8 cellular contexts compared by ENCODE assay signal in the genomic region with DNA sequence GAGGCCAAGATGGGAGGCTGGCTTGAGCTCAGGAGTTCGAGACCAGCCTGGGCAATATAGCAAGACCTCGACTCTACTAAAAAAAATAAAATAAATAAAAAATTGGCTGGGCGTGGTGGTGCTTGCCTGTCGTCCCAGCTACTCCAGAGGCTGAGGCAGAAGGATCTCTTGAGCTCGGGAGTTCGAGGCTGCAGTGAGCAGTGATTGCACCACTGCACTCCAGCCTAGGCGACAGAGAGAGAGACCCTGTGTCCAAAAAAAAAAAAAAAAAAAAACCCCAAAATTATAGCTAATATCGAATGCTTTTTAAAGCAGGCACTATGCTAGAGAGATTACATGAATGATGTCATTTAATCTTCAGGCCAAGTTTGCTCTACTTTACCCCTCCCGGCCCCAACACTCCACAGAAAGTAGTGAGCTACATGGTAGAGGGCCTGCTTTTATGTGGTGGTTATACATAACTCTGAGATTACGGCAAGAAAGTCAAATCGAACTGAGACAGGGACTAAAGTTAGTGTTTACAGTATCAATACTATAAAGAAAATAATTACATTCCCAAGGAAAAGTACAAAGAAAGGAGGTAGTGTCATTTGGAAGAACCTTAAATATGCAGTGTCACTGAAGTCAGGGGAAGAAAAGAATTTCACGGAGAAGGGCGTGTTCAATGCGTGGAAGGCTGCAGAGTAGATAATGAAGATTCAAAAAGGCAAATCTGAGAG. TPM values are rescaled to one million over a fixed set of nuclear protein-coding genes. Genes with fewer than 3 reads are reported as not detected.
DNase-seq lines count a peak whose midpoint lies in the region; ATAC-seq, FAIRE-seq and TF ChIP-seq lines count a peak whose summit lies in the region.

No MANE protein-coding gene starts in this region.

- peaks cover 64% of the 10 kb centered on the region for H3K4me1 Mint-ChIP-seq in activated CD4-positive, alpha-beta T cell treated with anti-CD3 and anti-CD28 coated beads, Interleukin-2, amount 10 ng/mL, durations not matched to agents 7 days and 5 days
- peaks cover 58% of the 10 kb centered on the region for H3K4me1 Mint-ChIP-seq in activated naive CD4-positive, alpha-beta T cell treated with anti-CD3 and anti-CD28 coated beads, Interleukin-2, amount 10 ng/mL, durations not matched to agents 7 days and 5 days

- H3K4me3 ChIP-seq in kidney (ENCODE audit: low read length in 2 of 2) (peak overlapping the region; percentile 94 to 97), thoracic aorta (peak overlapping the region; percentile 95)

- CTCF ChIA-PET in activated CD4-positive, alpha-beta T cell treated with anti-CD3 and anti-CD28 coated beads, Interleukin-2, amount 10 ng/mL, durations not matched to agents 7 days and 5 days (lab: Charles Lee): interaction anchor here (0.6 to 1.5 kb wide), 4 partner anchors 9 to 297 kb away, joined by 3 to 4 read pairs (median 4); no protein-coding TSS in a partner anchor
- CTCF ChIA-PET in activated naive CD4-positive, alpha-beta T cell treated with anti-CD3 and anti-CD28 coated beads, Interleukin-2, amount 10 ng/mL, durations not matched to agents 7 days and 5 days (lab: Charles Lee): interaction anchor here (1.0 to 1.9 kb wide), 2 partner anchors 10 to 60 kb away, joined by 4 to 15 read pairs; no protein-coding TSS in a partner anchor

- POLR2A ChIA-PET in activated CD4-positive, alpha-beta T cell treated with anti-CD3 and anti-CD28 coated beads, Interleukin-2, amount 10 ng/mL, durations not matched to agents 7 days and 5 days (lab: Charles Lee): interaction anchor here (0.6 kb wide), 1 partner anchor 60 kb away, joined by 3 read pairs; no protein-coding TSS in a partner anchor

- no peak for FAIRE-seq in kidney (lab: Jason Lieb, UNC)

- DNase-seq in activated CD4-positive, alpha-beta T cell treated with anti-CD3 and anti-CD28 coated beads, Interleukin-2, amount 10 ng/mL, durations not matched to agents 7 days and 5 days: no peak
- no peak for DNase-seq in activated CD4-positive, alpha-beta T cell treated with anti-CD3 and anti-CD28 coated beads, Interleukin-2, amount 50 U/mL, for 48 hours
- no peak for DNase-seq in activated naive CD4-positive, alpha-beta T cell treated with anti-CD3 and anti-CD28 coated beads, Interleukin-2, amount 10 ng/mL, durations not matched to agents 7 days and 5 days
- DNase-seq in kidney (no peak), thoracic aorta (ENCODE audit: low spot score) (no peak), NCI-H446 treated with DMSO at 0.1 percent for 48 hours (lab: John Stamatoyannopoulos, UW) (no peak), T1000 (lab: John Stamatoyannopoulos, UW) (no peak)

- H3K27me3 Mint-ChIP-seq in activated CD4-positive, alpha-beta T cell treated with anti-CD3 and anti-CD28 coated beads, Interleukin-2, amount 10 ng/mL, durations not matched to agents 7 days and 5 days: no peaks in the 10 kb centered on the region
- no peaks in the 10 kb centered on the region for H3K27me3 Mint-ChIP-seq in activated naive CD4-positive, alpha-beta T cell treated with anti-CD3 and anti-CD28 coated beads, Interleukin-2, amount 10 ng/mL, durations not matched to agents 7 days and 5 days

- peak overlapping the region; percentile 99 for H3K27ac Mint-ChIP-seq in activated CD4-positive, alpha-beta T cell treated with anti-CD3 and anti-CD28 coated beads, Interleukin-2, amount 10 ng/mL, durations not matched to agents 7 days and 5 days
- peak overlapping the region; percentile 97 for H3K27ac Mint-ChIP-seq in activated naive CD4-positive, alpha-beta T cell treated with anti-CD3 and anti-CD28 coated beads, Interleukin-2, amount 10 ng/mL, durations not matched to agents 7 days and 5 days

- H3K36me3 ChIP-seq in kidney (ENCODE audit: control insufficient read depth in 1 of 2, insufficient read depth in 2 of 2, low read length in 2 of 2) (no peaks in the 10 kb centered on the region), thoracic aorta (no peaks in the 10 kb centered on the region)

- H3K9me3 ChIP-seq in kidney (ENCODE audit: control insufficient read depth in 1 of 2, low read length in 2 of 2) (no peaks in the 10 kb centered on the region), thoracic aorta (no peaks in the 10 kb centered on the region)

- no peaks in the 10 kb centered on the region for H3K27me3 ChIP-seq in thoracic aorta (replicated peaks; ENCODE audit: insufficient read depth)

- H3K27ac ChIP-seq in kidney (ENCODE audit: low read depth in 2 of 2, low read length in 2 of 2): peak overlapping the region in 1 of 2 donors; percentile 94
- peak overlapping the region; percentile 91 to 94 for H3K27ac ChIP-seq in thoracic aorta

- TF ChIP-seq CTCF in kidney (IDR thresholded peaks at IDR 0.05; ENCODE audit: borderline replicate concordance, extremely low read depth, insufficient read depth) (no peak), thoracic aorta (IDR thresholded peaks at IDR 0.05) (no peak)

- peak overlapping the region; percentile 89 for H3K4me3 Mint-ChIP-seq in activated CD4-positive, alpha-beta T cell treated with anti-CD3 and anti-CD28 coated beads, Interleukin-2, amount 10 ng/mL, durations not matched to agents 7 days and 5 days
- H3K4me3 Mint-ChIP-seq in activated naive CD4-positive, alpha-beta T cell treated with anti-CD3 and anti-CD28 coated beads, Interleukin-2, amount 10 ng/mL, durations not matched to agents 7 days and 5 days: peak overlapping the region; percentile 84

- H3K9me3 Mint-ChIP-seq in activated CD4-positive, alpha-beta T cell treated with anti-CD3 and anti-CD28 coated beads, Interleukin-2, amount 10 ng/mL, durations not matched to agents 7 days and 5 days: no peaks in the 10 kb centered on the region
- no peaks in the 10 kb centered on the region for H3K9me3 Mint-ChIP-seq in activated naive CD4-positive, alpha-beta T cell treated with anti-CD3 and anti-CD28 coated beads, Interleukin-2, amount 10 ng/mL, durations not matched to agents 7 days and 5 days

- intact Hi-C loops in kidney (cut with DNase I): no loop called here

- no peak for ATAC-seq in thoracic aorta (ENCODE audit: insufficient number of reproducible peaks, low FRiP score, low read depth)
- ATAC-seq in GM21529 (IDR thresholded peaks at IDR 0.05; ENCODE audit: unreplicated experiment): no peak

- peaks cover 0 to 12% of the 10 kb centered on the region in 2 donors for H3K4me1 ChIP-seq in kidney (ENCODE audit: control insufficient read depth in 1 of 2, insufficient read depth in 1 of 2, low read depth in 1 of 2, low read length in 2 of 2)
- H3K4me1 ChIP-seq in thoracic aorta (ENCODE audit: control insufficient read depth in 1 of 2, low read depth in 2 of 2): peaks cover 17 to 38% of the 10 kb centered on the region in 2 donors

- peaks cover 39% of the 10 kb centered on the region for H3K36me3 Mint-ChIP-seq in activated CD4-positive, alpha-beta T cell treated with anti-CD3 and anti-CD28 coated beads, Interleukin-2, amount 10 ng/mL, durations not matched to agents 7 days and 5 days (ENCODE audit: low read depth)
- peaks cover 39% of the 10 kb centered on the region for H3K36me3 Mint-ChIP-seq in activated naive CD4-positive, alpha-beta T cell treated with anti-CD3 and anti-CD28 coated beads, Interleukin-2, amount 10 ng/mL, durations not matched to agents 7 days and 5 days

- H3K9ac ChIP-seq in kidney (ENCODE audit: low read length in 2 of 2): peak overlapping the region; percentile 75 to 92

RNA-seq across cellular contexts. Expression of gene ADPGK, which starts 1.1 kb away (rescaled TPM):
- 10 to 100 TPM; 91.4 to 94.2 TPM for total RNA-seq in activated CD4-positive, alpha-beta T cell treated with anti-CD3 and anti-CD28 coated beads, Interleukin-2, amount 10 ng/mL, durations not matched to agents 7 days and 5 days
- total RNA-seq in kidney: 42.5 TPM
- 23.9 TPM for polyA plus RNA-seq in kidney (ENCODE audit: insufficient read depth, low read depth, low replicate concordance)
- 10 to 100 TPM; 47.8 to 81.2 TPM for total RNA-seq in thoracic aorta
